Comparison of ENCODE assay signal across 8 cellular contexts in the genomic region with DNA sequence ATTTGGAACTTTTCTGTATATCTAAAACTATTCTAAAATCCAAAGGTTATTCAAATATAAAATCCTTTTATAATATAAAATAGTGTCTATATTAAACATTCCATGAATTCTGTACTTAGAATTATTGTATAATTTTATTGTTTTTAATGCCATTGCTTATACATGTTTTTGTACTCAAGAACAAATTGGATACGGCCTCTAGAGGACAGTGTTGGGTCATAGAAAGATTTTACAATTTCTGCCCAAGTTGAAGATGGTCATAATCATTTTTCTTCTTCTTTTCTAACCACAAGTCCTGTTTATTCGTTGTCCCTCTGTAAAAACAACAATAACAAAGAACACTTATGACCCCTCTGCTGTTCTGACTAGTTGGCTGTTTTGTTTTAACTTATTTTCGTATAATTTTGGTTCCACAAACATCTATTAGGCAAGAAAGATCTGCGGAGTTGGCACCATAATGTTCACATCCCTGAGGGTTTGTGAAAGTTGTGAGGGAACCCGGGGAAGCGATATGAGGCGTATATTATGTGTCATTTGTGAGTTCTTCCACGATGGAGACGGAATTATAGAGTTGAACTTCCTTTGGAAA.
DNase-seq lines count a peak whose midpoint lies in the region; ATAC-seq and TF ChIP-seq lines count a peak whose summit lies in the region.

No MANE protein-coding gene starts in this region.

- H3K9me3 Mint-ChIP-seq in H9: peaks cover 11 to 12% of the 10 kb centered on the region in 2 experiments; a peak in 4 of 5 replicates
- H3K9me3 Mint-ChIP-seq in activated CD4-positive, alpha-beta memory T cell treated with anti-CD3 and anti-CD28 coated beads, Interleukin-2, amount 10 ng/mL, durations not matched to agents 7 days and 5 days: no peaks in the 10 kb centered on the region

- no peak overlapping the region for H3K56ac ChIP-seq in H9 (ENCODE audit: insufficient read length, low read depth, low read length)

- POLR2A ChIA-PET in activated CD4-positive, alpha-beta memory T cell treated with anti-CD3 and anti-CD28 coated beads, Interleukin-2, amount 10 ng/mL, durations not matched to agents 7 days and 5 days (lab: Charles Lee): no interaction called here

- H3K14ac ChIP-seq in H9 (ENCODE audit: insufficient read depth, low read length): no peak overlapping the region

- CTCF ChIA-PET in activated CD4-positive, alpha-beta memory T cell treated with anti-CD3 and anti-CD28 coated beads, Interleukin-2, amount 10 ng/mL, durations not matched to agents 7 days and 5 days (lab: Charles Lee): no interaction called here

- H3K4ac ChIP-seq in H9 (ENCODE audit: low read depth, low read length): no peak overlapping the region

- H3K9me3 ChIP-seq in BE2C (no peaks in the 10 kb centered on the region), H9 (ENCODE audit: control insufficient read depth, low read depth, low read length) (no peaks in the 10 kb centered on the region)

- DNase-seq in BE2C (peak; percentile 24), H9 (no peak), glomerular visceral epithelial cell (ENCODE audit: extremely low spot score) (peak; percentile 43), NCI-H1105 (lab: John Stamatoyannopoulos, UW) (no peak)
- DNase-seq in activated CD4-positive, alpha-beta memory T cell treated with anti-CD3 and anti-CD28 coated beads, Interleukin-2, amount 10 ng/mL, durations not matched to agents 7 days and 5 days: no peak
- DNase-seq in stimulated activated CD4-positive, alpha-beta T cell treated with anti-CD3 and anti-CD28 coated beads, Interleukin-15, amount 100 ng/mL, for 24 hours: no peak

- H2BK20ac ChIP-seq in H9 (ENCODE audit: low read depth, low read length, poor library complexity, severe bottlenecking): no peak overlapping the region

- WGBS in H9 (ENCODE audit: extremely low coverage, insufficient read length, low lambda C conversion rate): no CpG with 5 or more reads among the region's 9 CpGs

- H3K4me3 ChIP-seq in BE2C (ENCODE audit: low read depth, low read length): no peak overlapping the region

- no peak overlapping the region for H2BK15ac ChIP-seq in H9 (ENCODE audit: low read depth, low read length)

- peaks cover 9 to 16% (median 14%) of the 10 kb centered on the region in 3 experiments for H3K36me3 Mint-ChIP-seq in H9 (ENCODE audit: insufficient read depth in 1 of 3, low read depth in 3 of 3)
- H3K36me3 Mint-ChIP-seq in activated CD4-positive, alpha-beta memory T cell treated with anti-CD3 and anti-CD28 coated beads, Interleukin-2, amount 10 ng/mL, durations not matched to agents 7 days and 5 days (ENCODE audit: low read depth): no peaks in the 10 kb centered on the region

- H4K8ac ChIP-seq in H9 (replicated peaks; ENCODE audit: insufficient read length, low read depth, low read length): no peak overlapping the region

- no peak overlapping the region for H2BK12ac ChIP-seq in H9 (ENCODE audit: insufficient read length, low read depth, low read length)

- no peak overlapping the region for H3K27ac ChIP-seq in H9 (ENCODE audit: insufficient read length, low read depth, low read length)

- no peak overlapping the region for H3T11ph ChIP-seq in H9 (ENCODE audit: low read length)

- H2AK5ac ChIP-seq in H9 (ENCODE audit: insufficient read length, low read length): no peak overlapping the region

- H3K23ac ChIP-seq in H9 (ENCODE audit: insufficient read length, low read depth, low read length): no peak overlapping the region

- peak; percentile 84 for ATAC-seq in SK-N-SH treated with all-trans-retinoic acid at 6 μM for 48 hours
- ATAC-seq in GM21447 (IDR thresholded peaks at IDR 0.05; ENCODE audit: unreplicated experiment): no peak

- H4K20me1 ChIP-seq in H9 (ENCODE audit: control insufficient read depth, insufficient read depth, insufficient read length): no peaks in the 10 kb centered on the region

- no peak overlapping the region for H4K91ac ChIP-seq in H9 (ENCODE audit: insufficient read length, low read depth, low read length)

- no peak overlapping the region for H2BK5ac ChIP-seq in H9 (ENCODE audit: insufficient read length, low read length)

- H3K9ac ChIP-seq in H9 (ENCODE audit: extremely low read depth, insufficient read length, low read length): no peak overlapping the region

- H3K27me3 ChIP-seq in BE2C (no peaks in the 10 kb centered on the region), H9 (ENCODE audit: insufficient read depth, low read length) (no peaks in the 10 kb centered on the region)

- no peaks in the 10 kb centered on the region for H3K23me2 ChIP-seq in H9 (ENCODE audit: insufficient read length, low read depth, low read length, poor library complexity, severe bottlenecking)

- no peak overlapping the region for H3K4me3 Mint-ChIP-seq in H9
- H3K4me3 Mint-ChIP-seq in activated CD4-positive, alpha-beta memory T cell treated with anti-CD3 and anti-CD28 coated beads, Interleukin-2, amount 10 ng/mL, durations not matched to agents 7 days and 5 days: no peak overlapping the region

- H4K5ac ChIP-seq in H9 (ENCODE audit: insufficient read length, low read depth, low read length): no peak overlapping the region

- no peak overlapping the region for H3K4me2 ChIP-seq in H9 (ENCODE audit: insufficient read depth, insufficient read length, low read length)

- no peaks in the 10 kb centered on the region for H3K36me3 ChIP-seq in BE2C

- no peak overlapping the region for H3K18ac ChIP-seq in H9 (ENCODE audit: insufficient read length, low read depth, low read length)

- peaks cover 3 to 4% of the 10 kb centered on the region in 2 experiments for H3K4me1 Mint-ChIP-seq in H9
- no peaks in the 10 kb centered on the region for H3K4me1 Mint-ChIP-seq in activated CD4-positive, alpha-beta memory T cell treated with anti-CD3 and anti-CD28 coated beads, Interleukin-2, amount 10 ng/mL, durations not matched to agents 7 days and 5 days

- H3K4me1 ChIP-seq in BE2C (no peaks in the 10 kb centered on the region), H9 (ENCODE audit: insufficient read depth, low read length) (no peaks in the 10 kb centered on the region)

- no peak overlapping the region for H2AFZ ChIP-seq in H9 (ENCODE audit: low read length)

- no peak overlapping the region; a peak in 1 of 7 replicates for H3K27ac Mint-ChIP-seq in H9
- H3K27ac Mint-ChIP-seq in activated CD4-positive, alpha-beta memory T cell treated with anti-CD3 and anti-CD28 coated beads, Interleukin-2, amount 10 ng/mL, durations not matched to agents 7 days and 5 days: no peak overlapping the region

- TF ChIP-seq CTCF in BE2C (IDR thresholded peaks at IDR 0.05; ENCODE audit: low read depth, low read length) (peak; percentile 87), H9 (conservative IDR thresholded peaks at IDR 0.05) (peak; percentile 77)

- H2BK120ac ChIP-seq in H9 (ENCODE audit: low read depth, low read length, poor library complexity, severe bottlenecking): no peak overlapping the region

- no peaks in the 10 kb centered on the region for H3K27me3 Mint-ChIP-seq in H9 (ENCODE audit: low read depth)
- H3K27me3 Mint-ChIP-seq in activated CD4-positive, alpha-beta memory T cell treated with anti-CD3 and anti-CD28 coated beads, Interleukin-2, amount 10 ng/mL, durations not matched to agents 7 days and 5 days: peaks cover 8% of the 10 kb centered on the region

- no peaks in the 10 kb centered on the region for H3K79me2 ChIP-seq in H9 (ENCODE audit: insufficient read depth, low read length)

- no peaks in the 10 kb centered on the region for H3K79me1 ChIP-seq in H9 (ENCODE audit: insufficient read depth, low read depth, low read length, poor library complexity, severe bottlenecking)

TF ChIP-seq in SK-N-SH treated with all-trans-retinoic acid at 6 μM for 48 hours, 23 proteins besides CTCF, POLR2A, EP300 and RAD21:
- TF ChIP-seq TOX (CRISPR knock-in tag; IDR thresholded peaks at IDR 0.05; ENCODE audit: borderline replicate concordance): no peak
- TF ChIP-seq RARB (CRISPR knock-in tag; IDR thresholded peaks at IDR 0.05): no peak
- no peak for TF ChIP-seq ZFP3 (CRISPR knock-in tag; IDR thresholded peaks at IDR 0.05)

Comparison
In these comparisons a context has a peak if more than half of its experiments do, and no peak if none do; other contexts are left out.
1. DNase-seq: peak in BE2C (single experiment) and glomerular visceral epithelial cell (single experiment); none in H9 (single experiment), activated CD4-positive, alpha-beta memory T cell treated with anti-CD3 and anti-CD28 coated beads, Interleukin-2, amount 10 ng/mL, durations not matched to agents 7 days and 5 days (single experiment), stimulated activated CD4-positive, alpha-beta T cell treated with anti-CD3 and anti-CD28 coated beads, Interleukin-15, amount 100 ng/mL, for 24 hours (single experiment) and NCI-H1105 (single experiment).